ENCODE assay signal across 1 cellular context in the genomic region with DNA sequence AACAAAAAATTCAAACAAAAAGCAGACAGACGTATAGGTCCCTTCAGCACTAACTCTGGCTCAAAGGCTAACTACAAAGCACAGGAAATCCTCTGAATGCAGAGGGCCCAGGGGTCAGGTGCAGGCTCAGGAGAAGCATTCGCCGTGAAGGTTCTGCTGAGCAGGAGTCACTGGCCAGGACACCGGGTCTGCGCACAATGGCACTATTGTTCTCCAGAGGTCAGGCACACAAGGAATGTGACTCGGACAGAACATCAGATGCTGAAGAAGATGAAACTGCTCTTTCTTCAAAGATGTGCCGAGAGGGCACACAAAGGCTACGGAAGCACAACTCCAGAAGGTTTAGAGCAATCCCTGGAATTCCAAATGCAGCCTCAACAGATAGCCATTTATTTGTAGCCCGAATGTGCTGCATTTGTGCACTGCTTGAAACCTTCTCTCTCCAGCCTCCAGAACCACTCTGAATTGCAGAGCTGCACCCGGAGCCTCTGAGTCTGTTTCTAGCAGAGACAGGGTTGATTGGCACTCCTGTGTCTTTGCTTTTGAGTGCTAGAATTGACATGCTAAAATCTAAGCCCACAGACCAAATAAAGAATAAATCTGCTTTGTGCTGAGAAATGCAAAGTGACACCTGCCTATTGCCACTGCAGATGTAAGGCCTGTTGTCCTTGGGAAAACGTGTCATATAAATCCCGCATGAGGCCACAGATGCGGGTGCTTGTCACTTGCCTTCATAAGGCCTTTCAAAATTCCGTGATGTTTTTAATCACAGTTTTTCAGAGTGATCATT.
TF ChIP-seq lines count a peak whose summit lies in the region.

No MANE protein-coding gene starts in this region.

TF ChIP-seq in HepG2, 621 proteins besides CTCF, POLR2A, EP300 and RAD21 (continued from another document and continues in another):
- TF ChIP-seq, protein P1, sequence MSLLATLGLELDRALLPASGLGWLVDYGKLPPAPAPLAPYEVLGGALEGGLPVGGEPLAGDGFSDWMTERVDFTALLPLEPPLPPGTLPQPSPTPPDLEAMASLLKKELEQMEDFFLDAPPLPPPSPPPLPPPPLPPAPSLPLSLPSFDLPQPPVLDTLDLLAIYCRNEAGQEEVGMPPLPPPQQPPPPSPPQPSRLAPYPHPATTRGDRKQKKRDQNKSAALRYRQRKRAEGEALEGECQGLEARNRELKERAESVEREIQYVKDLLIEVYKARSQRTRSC (CRISPR knock-in tag; IDR thresholded peaks at IDR 0.05; ENCODE audit: low read depth): no peak
- TF ChIP-seq KMT2B (CRISPR knock-in tag; IDR thresholded peaks at IDR 0.05) (0 out of 2 replicates have a peak, but pooled peaks have one; percentile 31), KAT8 (CRISPR knock-in tag; IDR thresholded peaks at IDR 0.05) (peak; percentile 57; the same call in 1 of the 2 replicates), SOX6 (IDR thresholded peaks at IDR 0.05) (no peak), SOX6 (CRISPR knock-in tag; IDR thresholded peaks at IDR 0.05) (peak; percentile 99), ZNF644 (CRISPR knock-in tag; IDR thresholded peaks at IDR 0.05; ENCODE audit: low read depth) (0 out of 2 replicates have a peak, but pooled peaks have one; percentile 34), TBL1XR1 (IDR thresholded peaks at IDR 0.05; ENCODE audit: borderline replicate concordance, low read length, partially characterized antibody) (peak; percentile 11), ZNF235 (CRISPR knock-in tag; IDR thresholded peaks at IDR 0.05; ENCODE audit: borderline replicate concordance) (no peak), ZNF670 (CRISPR knock-in tag; IDR thresholded peaks at IDR 0.05; ENCODE audit: borderline replicate concordance) (peak; percentile 64; the same call in 1 of the 2 replicates), ZSCAN20 (CRISPR knock-in tag; IDR thresholded peaks at IDR 0.05; ENCODE audit: borderline replicate concordance) (no peak), MXD4 (CRISPR knock-in tag; IDR thresholded peaks at IDR 0.05) (no peak), CBX5 (CRISPR knock-in tag; IDR thresholded peaks at IDR 0.05; ENCODE audit: borderline replicate concordance) (no peak; the same call in 1 of the 2 replicates), ZNF672 (CRISPR knock-in tag; IDR thresholded peaks at IDR 0.05) (no peak), ZMYM2 (CRISPR knock-in tag; IDR thresholded peaks at IDR 0.05) (no peak), GATAD2A (CRISPR knock-in tag; IDR thresholded peaks at IDR 0.05) (peak; percentile 94), ZBTB42 (CRISPR knock-in tag; IDR thresholded peaks at IDR 0.05) (no peak), ZEB1 (IDR thresholded peaks at IDR 0.05; ENCODE audit: insufficient replicate concordance, low read depth) (peak; percentile 58), ZIK1 (CRISPR knock-in tag; IDR thresholded peaks at IDR 0.05; ENCODE audit: borderline replicate concordance, low read depth) (no peak), EHMT2 (IDR thresholded peaks at IDR 0.05; ENCODE audit: borderline replicate concordance, low read depth, low read length) (no peak), AKAP8 (CRISPR knock-in tag; IDR thresholded peaks at IDR 0.05) (no peak), ZNF605 (CRISPR knock-in tag; IDR thresholded peaks at IDR 0.05) (peak; percentile 72), ZNF614 (CRISPR knock-in tag; IDR thresholded peaks at IDR 0.05; ENCODE audit: borderline replicate concordance) (peak; percentile 69)
- TF ChIP-seq, protein P2, sequence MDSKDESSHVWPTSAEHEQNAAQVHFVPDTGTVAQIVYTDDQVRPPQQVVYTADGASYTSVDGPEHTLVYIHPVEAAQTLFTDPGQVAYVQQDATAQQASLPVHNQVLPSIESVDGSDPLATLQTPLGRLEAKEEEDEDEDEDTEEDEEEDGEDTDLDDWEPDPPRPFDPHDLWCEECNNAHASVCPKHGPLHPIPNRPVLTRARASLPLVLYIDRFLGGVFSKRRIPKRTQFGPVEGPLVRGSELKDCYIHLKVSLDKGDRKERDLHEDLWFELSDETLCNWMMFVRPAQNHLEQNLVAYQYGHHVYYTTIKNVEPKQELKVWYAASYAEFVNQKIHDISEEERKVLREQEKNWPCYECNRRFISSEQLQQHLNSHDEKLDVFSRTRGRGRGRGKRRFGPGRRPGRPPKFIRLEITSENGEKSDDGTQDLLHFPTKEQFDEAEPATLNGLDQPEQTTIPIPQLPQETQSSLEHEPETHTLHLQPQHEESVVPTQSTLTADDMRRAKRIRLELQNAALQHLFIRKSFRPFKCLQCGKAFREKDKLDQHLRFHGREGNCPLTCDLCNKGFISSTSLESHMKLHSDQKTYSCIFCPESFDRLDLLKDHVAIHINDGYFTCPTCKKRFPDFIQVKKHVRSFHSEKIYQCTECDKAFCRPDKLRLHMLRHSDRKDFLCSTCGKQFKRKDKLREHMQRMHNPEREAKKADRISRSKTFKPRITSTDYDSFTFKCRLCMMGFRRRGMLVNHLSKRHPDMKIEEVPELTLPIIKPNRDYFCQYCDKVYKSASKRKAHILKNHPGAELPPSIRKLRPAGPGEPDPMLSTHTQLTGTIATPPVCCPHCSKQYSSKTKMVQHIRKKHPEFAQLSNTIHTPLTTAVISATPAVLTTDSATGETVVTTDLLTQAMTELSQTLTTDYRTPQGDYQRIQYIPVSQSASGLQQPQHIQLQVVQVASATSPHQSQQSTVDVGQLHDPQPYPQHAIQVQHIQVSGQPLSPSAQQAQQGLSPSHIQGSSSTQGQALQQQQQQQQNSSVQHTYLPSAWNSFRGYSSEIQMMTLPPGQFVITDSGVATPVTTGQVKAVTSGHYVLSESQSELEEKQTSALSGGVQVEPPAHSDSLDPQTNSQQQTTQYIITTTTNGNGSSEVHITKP (CRISPR knock-in tag; IDR thresholded peaks at IDR 0.05; ENCODE audit: low read depth): peak; percentile 80; the same call in 1 of the 2 replicates
- TF ChIP-seq, protein P3, sequence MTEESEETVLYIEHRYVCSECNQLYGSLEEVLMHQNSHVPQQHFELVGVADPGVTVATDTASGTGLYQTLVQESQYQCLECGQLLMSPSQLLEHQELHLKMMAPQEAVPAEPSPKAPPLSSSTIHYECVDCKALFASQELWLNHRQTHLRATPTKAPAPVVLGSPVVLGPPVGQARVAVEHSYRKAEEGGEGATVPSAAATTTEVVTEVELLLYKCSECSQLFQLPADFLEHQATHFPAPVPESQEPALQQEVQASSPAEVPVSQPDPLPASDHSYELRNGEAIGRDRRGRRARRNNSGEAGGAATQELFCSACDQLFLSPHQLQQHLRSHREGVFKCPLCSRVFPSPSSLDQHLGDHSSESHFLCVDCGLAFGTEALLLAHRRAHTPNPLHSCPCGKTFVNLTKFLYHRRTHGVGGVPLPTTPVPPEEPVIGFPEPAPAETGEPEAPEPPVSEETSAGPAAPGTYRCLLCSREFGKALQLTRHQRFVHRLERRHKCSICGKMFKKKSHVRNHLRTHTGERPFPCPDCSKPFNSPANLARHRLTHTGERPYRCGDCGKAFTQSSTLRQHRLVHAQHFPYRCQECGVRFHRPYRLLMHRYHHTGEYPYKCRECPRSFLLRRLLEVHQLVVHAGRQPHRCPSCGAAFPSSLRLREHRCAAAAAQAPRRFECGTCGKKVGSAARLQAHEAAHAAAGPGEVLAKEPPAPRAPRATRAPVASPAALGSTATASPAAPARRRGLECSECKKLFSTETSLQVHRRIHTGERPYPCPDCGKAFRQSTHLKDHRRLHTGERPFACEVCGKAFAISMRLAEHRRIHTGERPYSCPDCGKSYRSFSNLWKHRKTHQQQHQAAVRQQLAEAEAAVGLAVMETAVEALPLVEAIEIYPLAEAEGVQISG (CRISPR knock-in tag; IDR thresholded peaks at IDR 0.05): peak; percentile 47
- TF ChIP-seq, protein P4, sequence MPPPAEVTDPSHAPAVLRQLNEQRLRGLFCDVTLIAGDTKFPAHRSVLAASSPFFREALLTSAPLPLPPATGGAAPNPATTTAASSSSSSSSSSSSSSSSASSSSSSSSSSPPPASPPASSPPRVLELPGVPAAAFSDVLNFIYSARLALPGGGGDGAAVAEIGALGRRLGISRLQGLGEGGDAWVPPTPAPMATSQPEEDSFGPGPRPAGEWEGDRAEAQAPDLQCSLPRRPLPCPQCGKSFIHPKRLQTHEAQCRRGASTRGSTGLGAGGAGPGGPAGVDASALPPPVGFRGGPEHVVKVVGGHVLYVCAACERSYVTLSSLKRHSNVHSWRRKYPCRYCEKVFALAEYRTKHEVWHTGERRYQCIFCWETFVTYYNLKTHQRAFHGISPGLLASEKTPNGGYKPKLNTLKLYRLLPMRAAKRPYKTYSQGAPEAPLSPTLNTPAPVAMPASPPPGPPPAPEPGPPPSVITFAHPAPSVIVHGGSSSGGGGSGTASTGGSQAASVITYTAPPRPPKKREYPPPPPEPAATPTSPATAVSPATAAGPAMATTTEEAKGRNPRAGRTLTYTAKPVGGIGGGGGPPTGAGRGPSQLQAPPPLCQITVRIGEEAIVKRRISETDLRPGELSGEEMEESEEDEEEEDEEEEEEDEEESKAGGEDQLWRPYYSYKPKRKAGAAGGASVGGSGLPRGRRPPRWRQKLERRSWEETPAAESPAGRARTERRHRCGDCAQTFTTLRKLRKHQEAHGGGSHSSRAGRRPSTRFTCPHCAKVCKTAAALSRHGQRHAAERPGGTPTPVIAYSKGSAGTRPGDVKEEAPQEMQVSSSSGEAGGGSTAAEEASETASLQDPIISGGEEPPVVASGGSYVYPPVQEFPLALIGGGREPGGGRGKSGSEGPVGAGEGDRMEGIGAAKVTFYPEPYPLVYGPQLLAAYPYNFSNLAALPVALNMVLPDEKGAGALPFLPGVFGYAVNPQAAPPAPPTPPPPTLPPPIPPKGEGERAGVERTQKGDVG (CRISPR knock-in tag; IDR thresholded peaks at IDR 0.05; ENCODE audit: borderline replicate concordance): 0 out of 2 replicates have a peak, but pooled peaks have one; percentile 42
- TF ChIP-seq, protein P5, sequence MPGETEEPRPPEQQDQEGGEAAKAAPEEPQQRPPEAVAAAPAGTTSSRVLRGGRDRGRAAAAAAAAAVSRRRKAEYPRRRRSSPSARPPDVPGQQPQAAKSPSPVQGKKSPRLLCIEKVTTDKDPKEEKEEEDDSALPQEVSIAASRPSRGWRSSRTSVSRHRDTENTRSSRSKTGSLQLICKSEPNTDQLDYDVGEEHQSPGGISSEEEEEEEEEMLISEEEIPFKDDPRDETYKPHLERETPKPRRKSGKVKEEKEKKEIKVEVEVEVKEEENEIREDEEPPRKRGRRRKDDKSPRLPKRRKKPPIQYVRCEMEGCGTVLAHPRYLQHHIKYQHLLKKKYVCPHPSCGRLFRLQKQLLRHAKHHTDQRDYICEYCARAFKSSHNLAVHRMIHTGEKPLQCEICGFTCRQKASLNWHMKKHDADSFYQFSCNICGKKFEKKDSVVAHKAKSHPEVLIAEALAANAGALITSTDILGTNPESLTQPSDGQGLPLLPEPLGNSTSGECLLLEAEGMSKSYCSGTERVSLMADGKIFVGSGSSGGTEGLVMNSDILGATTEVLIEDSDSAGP (CRISPR knock-in tag; IDR thresholded peaks at IDR 0.05; ENCODE audit: borderline replicate concordance): peak; percentile 63; the same call in 1 of the 2 replicates
- TF ChIP-seq, protein P6, sequence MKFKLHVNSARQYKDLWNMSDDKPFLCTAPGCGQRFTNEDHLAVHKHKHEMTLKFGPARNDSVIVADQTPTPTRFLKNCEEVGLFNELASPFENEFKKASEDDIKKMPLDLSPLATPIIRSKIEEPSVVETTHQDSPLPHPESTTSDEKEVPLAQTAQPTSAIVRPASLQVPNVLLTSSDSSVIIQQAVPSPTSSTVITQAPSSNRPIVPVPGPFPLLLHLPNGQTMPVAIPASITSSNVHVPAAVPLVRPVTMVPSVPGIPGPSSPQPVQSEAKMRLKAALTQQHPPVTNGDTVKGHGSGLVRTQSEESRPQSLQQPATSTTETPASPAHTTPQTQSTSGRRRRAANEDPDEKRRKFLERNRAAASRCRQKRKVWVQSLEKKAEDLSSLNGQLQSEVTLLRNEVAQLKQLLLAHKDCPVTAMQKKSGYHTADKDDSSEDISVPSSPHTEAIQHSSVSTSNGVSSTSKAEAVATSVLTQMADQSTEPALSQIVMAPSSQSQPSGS (CRISPR knock-in tag; IDR thresholded peaks at IDR 0.05): peak; percentile 66; the same call in 1 of the 2 replicates
- TF ChIP-seq, protein P7, sequence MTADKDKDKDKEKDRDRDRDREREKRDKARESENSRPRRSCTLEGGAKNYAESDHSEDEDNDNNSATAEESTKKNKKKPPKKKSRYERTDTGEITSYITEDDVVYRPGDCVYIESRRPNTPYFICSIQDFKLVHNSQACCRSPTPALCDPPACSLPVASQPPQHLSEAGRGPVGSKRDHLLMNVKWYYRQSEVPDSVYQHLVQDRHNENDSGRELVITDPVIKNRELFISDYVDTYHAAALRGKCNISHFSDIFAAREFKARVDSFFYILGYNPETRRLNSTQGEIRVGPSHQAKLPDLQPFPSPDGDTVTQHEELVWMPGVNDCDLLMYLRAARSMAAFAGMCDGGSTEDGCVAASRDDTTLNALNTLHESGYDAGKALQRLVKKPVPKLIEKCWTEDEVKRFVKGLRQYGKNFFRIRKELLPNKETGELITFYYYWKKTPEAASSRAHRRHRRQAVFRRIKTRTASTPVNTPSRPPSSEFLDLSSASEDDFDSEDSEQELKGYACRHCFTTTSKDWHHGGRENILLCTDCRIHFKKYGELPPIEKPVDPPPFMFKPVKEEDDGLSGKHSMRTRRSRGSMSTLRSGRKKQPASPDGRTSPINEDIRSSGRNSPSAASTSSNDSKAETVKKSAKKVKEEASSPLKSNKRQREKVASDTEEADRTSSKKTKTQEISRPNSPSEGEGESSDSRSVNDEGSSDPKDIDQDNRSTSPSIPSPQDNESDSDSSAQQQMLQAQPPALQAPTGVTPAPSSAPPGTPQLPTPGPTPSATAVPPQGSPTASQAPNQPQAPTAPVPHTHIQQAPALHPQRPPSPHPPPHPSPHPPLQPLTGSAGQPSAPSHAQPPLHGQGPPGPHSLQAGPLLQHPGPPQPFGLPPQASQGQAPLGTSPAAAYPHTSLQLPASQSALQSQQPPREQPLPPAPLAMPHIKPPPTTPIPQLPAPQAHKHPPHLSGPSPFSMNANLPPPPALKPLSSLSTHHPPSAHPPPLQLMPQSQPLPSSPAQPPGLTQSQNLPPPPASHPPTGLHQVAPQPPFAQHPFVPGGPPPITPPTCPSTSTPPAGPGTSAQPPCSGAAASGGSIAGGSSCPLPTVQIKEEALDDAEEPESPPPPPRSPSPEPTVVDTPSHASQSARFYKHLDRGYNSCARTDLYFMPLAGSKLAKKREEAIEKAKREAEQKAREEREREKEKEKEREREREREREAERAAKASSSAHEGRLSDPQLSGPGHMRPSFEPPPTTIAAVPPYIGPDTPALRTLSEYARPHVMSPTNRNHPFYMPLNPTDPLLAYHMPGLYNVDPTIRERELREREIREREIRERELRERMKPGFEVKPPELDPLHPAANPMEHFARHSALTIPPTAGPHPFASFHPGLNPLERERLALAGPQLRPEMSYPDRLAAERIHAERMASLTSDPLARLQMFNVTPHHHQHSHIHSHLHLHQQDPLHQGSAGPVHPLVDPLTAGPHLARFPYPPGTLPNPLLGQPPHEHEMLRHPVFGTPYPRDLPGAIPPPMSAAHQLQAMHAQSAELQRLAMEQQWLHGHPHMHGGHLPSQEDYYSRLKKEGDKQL (CRISPR knock-in tag; IDR thresholded peaks at IDR 0.05; ENCODE audit: low read depth): peak; percentile 79
- TF ChIP-seq, protein P8, sequence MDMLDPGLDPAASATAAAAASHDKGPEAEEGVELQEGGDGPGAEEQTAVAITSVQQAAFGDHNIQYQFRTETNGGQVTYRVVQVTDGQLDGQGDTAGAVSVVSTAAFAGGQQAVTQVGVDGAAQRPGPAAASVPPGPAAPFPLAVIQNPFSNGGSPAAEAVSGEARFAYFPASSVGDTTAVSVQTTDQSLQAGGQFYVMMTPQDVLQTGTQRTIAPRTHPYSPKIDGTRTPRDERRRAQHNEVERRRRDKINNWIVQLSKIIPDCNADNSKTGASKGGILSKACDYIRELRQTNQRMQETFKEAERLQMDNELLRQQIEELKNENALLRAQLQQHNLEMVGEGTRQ (IDR thresholded peaks at IDR 0.05; ENCODE audit: low read depth, low read length): no peak
- TF ChIP-seq, protein P8 (CRISPR knock-in tag; IDR thresholded peaks at IDR 0.05; ENCODE audit: borderline replicate concordance): no peak
